Comparison of ENCODE assay signal across 22 cellular contexts in the genomic region with DNA sequence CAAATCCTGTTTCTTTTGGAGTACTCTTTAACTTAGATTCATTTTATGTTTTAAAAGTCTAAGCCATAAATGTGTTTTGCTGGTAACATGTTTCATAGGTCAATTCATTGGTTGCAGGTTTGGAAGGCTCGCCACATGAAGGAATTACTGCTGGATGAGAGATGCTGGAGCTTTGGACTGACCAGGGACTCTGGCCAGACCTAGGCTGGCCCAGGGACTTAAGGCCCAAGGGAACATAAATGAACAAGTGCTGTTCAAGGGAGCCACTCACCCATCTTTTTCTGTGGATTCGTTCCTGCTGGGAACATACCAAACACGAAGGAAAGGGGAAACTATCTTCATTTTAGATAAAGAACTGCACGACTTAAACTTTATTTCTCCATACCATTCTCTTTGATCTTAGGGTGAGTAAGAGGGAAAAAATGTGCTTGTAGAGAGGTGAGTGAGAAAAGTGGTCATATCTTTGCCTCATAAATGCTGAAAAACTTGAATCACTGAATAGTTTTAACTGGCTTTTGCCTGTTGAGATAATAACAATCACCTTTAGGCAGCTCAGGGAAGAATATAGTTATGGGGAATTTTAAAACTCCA. TPM values are rescaled to one million over a fixed set of nuclear protein-coding genes. Genes with fewer than 3 reads are reported as not detected.
A peak's percentile ranks its signal among the peaks of the same experiment; 100 is the strongest.
DNase-seq lines count a peak whose midpoint lies in the region; ATAC-seq, FAIRE-seq and TF ChIP-seq lines count a peak whose summit lies in the region.
"Had no signal": no experiment of that assay in that cellular context is flagged by ENCODE, and none has a peak within 500 bp of the region (broad histone marks: within the 10 kb centered on the region; RNA-seq: fewer than 3 reads in every experiment).

No MANE protein-coding gene starts in this region.

- no peaks in the 10 kb centered on the region for H3K27me3 Mint-ChIP-seq in neural crest cell (ENCODE audit: low read depth)

- H3K27me3 ChIP-seq in bronchial epithelial cell (ENCODE audit: control insufficient read depth, insufficient read depth, low read length): no peaks in the 10 kb centered on the region
- H3K27me3 ChIP-seq: adrenal gland, heart left ventricle, neural progenitor cell, sigmoid colon had no signal

- no peak for TF ChIP-seq CTCF in bronchial epithelial cell (IDR thresholded peaks at IDR 0.05; ENCODE audit: insufficient read depth, low read length, severe bottlenecking)
- TF ChIP-seq CTCF in neural crest cell (conservative IDR thresholded peaks at IDR 0.05): no peak

- peak; percentile 24 for DNase-seq in Daoy (ENCODE audit: low read depth)
- DNase-seq in NCI-H226: peak; percentile 91
- DNase-seq in bronchial epithelial cell (ENCODE audit: low read depth): peak; percentile 77
- no peak for DNase-seq in neural crest cell (ENCODE audit: low read depth, low spot score)
- DNase-seq in NCI-H187 treated with DMSO at 0.1 percent for 48 hours (lab: John Stamatoyannopoulos, UW): no peak
- no peak for DNase-seq in DMS114 treated with DMSO at 0.1 percent for 48 hours (lab: John Stamatoyannopoulos, UW; ENCODE audit: unreplicated experiment)
- no peak for DNase-seq in frontal cortex (ENCODE audit: low spot score in 2 of 2)
- DNase-seq: adrenal gland; AML-193; cortex of kidney; H9; heart left ventricle; NCI-H82; Right ventricle myocardium superior; sigmoid colon; stimulated activated CD4-positive, alpha-beta T cell treated with anti-CD3 and anti-CD28 coated beads, Interleukin-2, amount 100 ng/mL, for 48 hours had no signal

- peak overlapping the region; percentile 23 for H3K27ac Mint-ChIP-seq in neural crest cell (ENCODE audit: unreplicated experiment)
- H3K27ac Mint-ChIP-seq: H9; neural progenitor cell; T-helper 2 cell treated with Interferon-gamma antibody and Interleukin-4, amounts not matched to agents 5 μg/mL and 100 μg/mL, for 36 hours had no signal

- H3K4me1 Mint-ChIP-seq in neural crest cell: peaks cover 14% of the 10 kb centered on the region

- no peak for ATAC-seq in HG02970 (IDR thresholded peaks at IDR 0.05; ENCODE audit: low FRiP score, unreplicated experiment)
- ATAC-seq: activated CD4-positive, CD25-positive, alpha-beta regulatory T cell treated with anti-CD3 and anti-CD28 coated beads, Interleukin-2, amount 50 U/mL, for 24 hours; heart left ventricle had no signal

- no peak for FAIRE-seq in bronchial epithelial cell (lab: Jason Lieb, UNC)
- FAIRE-seq in frontal cortex (lab: Jason Lieb, UNC): no peak
- FAIRE-seq: D721Med, islet of Langerhans had no signal

- H3K4me3 Mint-ChIP-seq in neural crest cell: no peak overlapping the region
- H3K4me3 Mint-ChIP-seq: H9; neural progenitor cell; T-helper 2 cell treated with Interferon-gamma antibody and Interleukin-4, amounts not matched to agents 5 μg/mL and 100 μg/mL, for 36 hours had no signal

- H3K36me3 Mint-ChIP-seq in neural crest cell (ENCODE audit: low read depth): no peaks in the 10 kb centered on the region
- H3K36me3 Mint-ChIP-seq: neural progenitor cell had no signal

- no peaks in the 10 kb centered on the region for H3K9me3 Mint-ChIP-seq in neural crest cell
- H3K9me3 Mint-ChIP-seq: H9; neural progenitor cell; T-helper 2 cell treated with Interferon-gamma antibody and Interleukin-4, amounts not matched to agents 5 μg/mL and 100 μg/mL, for 36 hours had no signal

- H3K36me3 ChIP-seq in bronchial epithelial cell (ENCODE audit: control insufficient read depth, insufficient read depth, low read length): no peaks in the 10 kb centered on the region
- H3K36me3 ChIP-seq: adrenal gland, heart left ventricle, neural progenitor cell, sigmoid colon had no signal

- no peak overlapping the region for H3K4me3 ChIP-seq in bronchial epithelial cell (ENCODE audit: low read depth, low read length)
- H3K4me3 ChIP-seq: adrenal gland, heart left ventricle, neural progenitor cell, sigmoid colon had no signal

RNA-seq across cellular contexts. Expression of a gene that starts 15.3 kb away (rescaled TPM):
- total RNA-seq in Daoy (2014; rRNA removed; shearing (Covaris generic)): not detected in 2 replicates
- total RNA-seq in bronchial epithelial cell: not detected in 2 replicates
- total RNA-seq in neural crest cell: not detected in 2 replicates
- not detected for total RNA-seq in frontal cortex
- total RNA-seq: adrenal gland, H9, Right ventricle myocardium superior, sigmoid colon had no signal

RNA-seq across cellular contexts. Expression of a gene that starts 55.0 kb away (rescaled TPM):
- total RNA-seq in Daoy (2014; rRNA removed; shearing (Covaris generic)): 106 and 117 TPM in 2 replicates
- total RNA-seq in bronchial epithelial cell: 190 and 219 TPM in 2 replicates
- 82.0 and 85.8 TPM in 2 replicates for total RNA-seq in neural crest cell
- 29.3 TPM for total RNA-seq in frontal cortex

Comparison
In these comparisons a context has a peak if more than half of its experiments do, and no peak if none do; other contexts are left out.
1. DNase-seq: peak in Daoy (single experiment), NCI-H226 (single experiment) and bronchial epithelial cell (single experiment); none in neural crest cell (single experiment), NCI-H187 treated with DMSO at 0.1 percent for 48 hours (single experiment), DMS114 treated with DMSO at 0.1 percent for 48 hours (single experiment) and frontal cortex (0 of 2).